1 cellular context compared by ENCODE assay signal in the genomic region with DNA sequence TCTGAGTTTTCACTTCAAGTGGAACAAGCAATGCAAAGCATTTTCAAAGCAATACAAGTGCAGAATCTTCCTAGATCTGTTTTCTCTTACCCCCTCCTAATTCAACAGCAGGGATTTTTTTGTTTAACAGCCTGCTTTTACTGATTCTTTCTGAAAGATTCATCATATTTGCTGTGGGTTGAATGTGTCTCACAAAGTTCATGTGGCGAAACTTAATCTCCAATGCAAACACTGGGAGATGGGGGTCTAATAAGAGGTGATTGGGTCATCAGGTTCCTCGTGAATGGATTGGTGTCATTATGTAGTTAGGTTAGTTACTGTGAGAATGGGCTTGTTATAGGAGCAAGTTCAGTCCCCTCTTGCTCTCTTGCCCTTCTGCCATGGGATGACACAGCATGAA.
TF ChIP-seq lines count a peak whose summit lies in the region.

No MANE protein-coding gene starts in this region.

TF ChIP-seq in HepG2, 621 proteins besides CTCF, POLR2A, EP300 and RAD21 (continued from another document and continues in another):
- TF ChIP-seq ARID5B (CRISPR knock-in tag; IDR thresholded peaks at IDR 0.05) (peak; percentile 39; the same call in 1 of the 2 replicates), KLF15 (CRISPR knock-in tag; IDR thresholded peaks at IDR 0.05; ENCODE audit: borderline replicate concordance) (no peak), SP4 (CRISPR knock-in tag; IDR thresholded peaks at IDR 0.05) (no peak), ZFP91 (CRISPR knock-in tag; IDR thresholded peaks at IDR 0.05; ENCODE audit: borderline replicate concordance) (no peak), EZH2 (conservative IDR thresholded peaks at IDR 0.05; ENCODE audit: low read depth, low read length) (no peak), FOXO1 (CRISPR knock-in tag; IDR thresholded peaks at IDR 0.05) (0 out of 2 replicates have a peak, but pooled peaks have one; percentile 16), ARID4A (CRISPR knock-in tag; IDR thresholded peaks at IDR 0.05; ENCODE audit: borderline replicate concordance) (no peak), CCAR2 (optimal IDR thresholded peaks at IDR 0.05; ENCODE audit: low read depth, low read length) (no peak), FLYWCH1 (CRISPR knock-in tag; IDR thresholded peaks at IDR 0.05) (no peak), ZNF335 (CRISPR knock-in tag; IDR thresholded peaks at IDR 0.05) (no peak), TEAD3 (CRISPR knock-in tag; optimal IDR thresholded peaks at IDR 0.05; ENCODE audit: borderline replicate concordance) (no peak), TEF (CRISPR knock-in tag; IDR thresholded peaks at IDR 0.05) (no peak), FOXP1 (IDR thresholded peaks at IDR 0.05) (no peak), FOXP1 (CRISPR knock-in tag; IDR thresholded peaks at IDR 0.05) (peak; percentile 56; the same call in 1 of the 2 replicates), SYNCRIP (IDR thresholded peaks at IDR 0.05; ENCODE audit: insufficient read depth, low read depth, low read length) (no peak), ZMYM3 (CRISPR knock-in tag; IDR thresholded peaks at IDR 0.05) (no peak), PITX1 (CRISPR knock-in tag; IDR thresholded peaks at IDR 0.05) (peak; percentile 43; the same call in 1 of the 2 replicates), FOXA3 (CRISPR knock-in tag; IDR thresholded peaks at IDR 0.05) (peak; percentile 58; the same call in 1 of the 2 replicates)
- TF ChIP-seq, protein P1, sequence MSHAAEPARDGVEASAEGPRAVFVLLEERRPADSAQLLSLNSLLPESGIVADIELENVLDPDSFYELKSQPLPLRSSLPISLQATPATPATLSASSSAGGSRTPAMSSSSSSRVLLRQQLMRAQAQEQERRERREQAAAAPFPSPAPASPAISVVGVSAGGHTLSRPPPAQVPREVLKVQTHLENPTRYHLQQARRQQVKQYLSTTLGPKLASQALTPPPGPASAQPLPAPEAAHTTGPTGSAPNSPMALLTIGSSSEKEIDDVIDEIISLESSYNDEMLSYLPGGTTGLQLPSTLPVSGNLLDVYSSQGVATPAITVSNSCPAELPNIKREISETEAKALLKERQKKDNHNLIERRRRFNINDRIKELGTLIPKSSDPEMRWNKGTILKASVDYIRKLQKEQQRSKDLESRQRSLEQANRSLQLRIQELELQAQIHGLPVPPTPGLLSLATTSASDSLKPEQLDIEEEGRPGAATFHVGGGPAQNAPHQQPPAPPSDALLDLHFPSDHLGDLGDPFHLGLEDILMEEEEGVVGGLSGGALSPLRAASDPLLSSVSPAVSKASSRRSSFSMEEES (CRISPR knock-in tag; IDR thresholded peaks at IDR 0.05): no peak
- TF ChIP-seq, protein P2, sequence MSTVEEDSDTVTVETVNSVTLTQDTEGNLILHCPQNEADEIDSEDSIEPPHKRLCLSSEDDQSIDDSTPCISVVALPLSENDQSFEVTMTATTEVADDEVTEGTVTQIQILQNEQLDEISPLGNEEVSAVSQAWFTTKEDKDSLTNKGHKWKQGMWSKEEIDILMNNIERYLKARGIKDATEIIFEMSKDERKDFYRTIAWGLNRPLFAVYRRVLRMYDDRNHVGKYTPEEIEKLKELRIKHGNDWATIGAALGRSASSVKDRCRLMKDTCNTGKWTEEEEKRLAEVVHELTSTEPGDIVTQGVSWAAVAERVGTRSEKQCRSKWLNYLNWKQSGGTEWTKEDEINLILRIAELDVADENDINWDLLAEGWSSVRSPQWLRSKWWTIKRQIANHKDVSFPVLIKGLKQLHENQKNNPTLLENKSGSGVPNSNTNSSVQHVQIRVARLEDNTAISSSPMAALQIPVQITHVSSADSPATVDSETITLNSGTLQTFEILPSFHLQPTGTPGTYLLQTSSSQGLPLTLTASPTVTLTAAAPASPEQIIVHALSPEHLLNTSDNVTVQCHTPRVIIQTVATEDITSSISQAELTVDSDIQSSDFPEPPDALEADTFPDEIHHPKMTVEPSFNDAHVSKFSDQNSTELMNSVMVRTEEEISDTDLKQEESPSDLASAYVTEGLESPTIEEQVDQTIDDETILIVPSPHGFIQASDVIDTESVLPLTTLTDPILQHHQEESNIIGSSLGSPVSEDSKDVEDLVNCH (CRISPR knock-in tag; IDR thresholded peaks at IDR 0.05): no peak
- TF ChIP-seq, protein P3, sequence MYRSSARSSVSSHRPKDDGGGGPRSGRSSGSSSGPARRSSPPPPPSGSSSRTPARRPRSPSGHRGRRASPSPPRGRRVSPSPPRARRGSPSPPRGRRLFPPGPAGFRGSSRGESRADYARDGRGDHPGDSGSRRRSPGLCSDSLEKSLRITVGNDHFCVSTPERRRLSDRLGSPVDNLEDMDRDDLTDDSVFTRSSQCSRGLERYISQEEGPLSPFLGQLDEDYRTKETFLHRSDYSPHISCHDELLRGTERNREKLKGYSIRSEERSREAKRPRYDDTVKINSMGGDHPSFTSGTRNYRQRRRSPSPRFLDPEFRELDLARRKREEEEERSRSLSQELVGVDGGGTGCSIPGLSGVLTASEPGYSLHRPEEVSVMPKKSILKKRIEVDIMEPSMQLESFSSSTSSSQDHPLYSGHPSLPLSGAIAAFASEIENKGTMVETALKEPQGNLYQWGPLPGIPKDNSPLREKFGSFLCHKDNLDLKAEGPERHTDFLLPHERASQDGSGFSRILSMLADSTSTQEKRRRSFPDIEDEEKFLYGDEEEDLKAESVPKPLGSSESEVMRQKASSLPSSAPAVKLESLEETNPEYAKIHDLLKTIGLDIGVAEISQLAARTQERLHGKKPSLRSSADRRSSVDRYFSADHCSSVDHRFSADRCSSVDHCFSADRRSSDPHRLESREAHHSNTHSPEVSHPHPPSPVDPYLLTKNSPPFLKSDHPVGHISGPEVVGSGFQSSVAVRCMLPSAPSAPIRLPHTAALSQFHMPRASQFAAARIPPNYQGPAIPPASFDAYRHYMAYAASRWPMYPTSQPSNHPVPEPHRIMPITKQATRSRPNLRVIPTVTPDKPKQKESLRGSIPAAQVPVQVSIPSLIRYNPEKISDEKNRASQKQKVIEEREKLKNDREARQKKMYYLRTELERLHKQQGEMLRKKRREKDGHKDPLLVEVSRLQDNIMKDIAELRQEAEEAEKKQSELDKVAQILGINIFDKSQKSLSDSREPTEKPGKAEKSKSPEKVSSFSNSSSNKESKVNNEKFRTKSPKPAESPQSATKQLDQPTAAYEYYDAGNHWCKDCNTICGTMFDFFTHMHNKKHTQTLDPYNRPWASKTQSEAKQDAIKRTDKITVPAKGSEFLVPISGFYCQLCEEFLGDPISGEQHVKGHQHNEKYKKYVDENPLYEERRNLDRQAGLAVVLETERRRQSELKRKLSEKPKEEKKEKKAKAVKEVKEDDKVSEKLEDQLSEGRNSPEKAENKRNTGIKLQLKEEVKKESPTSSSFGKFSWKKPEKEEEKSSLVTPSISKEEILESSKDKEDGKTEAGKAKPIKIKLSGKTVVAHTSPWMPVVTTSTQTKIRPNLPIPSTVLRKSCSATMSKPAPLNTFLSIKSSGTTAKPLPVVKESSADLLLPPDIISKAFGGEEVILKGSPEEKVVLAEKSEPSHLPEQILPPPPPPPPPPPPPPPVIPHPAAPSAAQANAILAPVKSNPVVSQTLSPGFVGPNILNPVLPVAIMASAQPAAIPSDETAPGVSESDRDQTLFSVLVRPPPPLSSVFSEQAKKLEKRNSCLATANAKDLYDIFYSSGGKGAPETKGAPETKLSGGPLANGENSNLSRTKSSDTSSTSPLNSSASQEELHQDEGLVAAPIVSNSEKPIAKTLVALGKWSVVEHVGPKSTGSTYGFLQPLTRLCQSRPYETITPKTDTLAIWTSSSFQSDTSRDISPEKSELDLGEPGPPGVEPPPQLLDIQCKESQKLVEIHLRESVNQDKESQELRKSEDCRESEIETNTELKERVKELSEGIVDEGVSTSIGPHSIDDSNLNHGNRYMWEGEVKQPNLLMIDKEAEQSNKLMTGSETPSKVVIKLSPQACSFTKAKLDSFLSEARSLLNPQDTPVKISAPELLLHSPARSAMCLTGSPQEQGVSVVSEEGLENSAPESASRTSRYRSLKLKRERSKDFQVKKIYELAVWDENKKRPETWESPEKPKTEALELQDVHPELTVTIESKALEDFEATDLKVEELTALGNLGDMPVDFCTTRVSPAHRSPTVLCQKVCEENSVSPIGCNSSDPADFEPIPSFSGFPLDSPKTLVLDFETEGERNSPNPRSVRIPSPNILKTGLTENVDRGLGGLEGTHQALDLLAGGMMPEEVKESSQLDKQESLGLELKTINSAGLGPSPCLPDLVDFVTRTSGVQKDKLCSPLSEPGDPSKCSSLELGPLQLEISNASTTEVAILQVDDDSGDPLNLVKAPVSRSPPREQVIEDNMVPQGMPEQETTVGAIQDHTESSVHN (CRISPR knock-in tag; IDR thresholded peaks at IDR 0.05): no peak
- TF ChIP-seq, protein P4, sequence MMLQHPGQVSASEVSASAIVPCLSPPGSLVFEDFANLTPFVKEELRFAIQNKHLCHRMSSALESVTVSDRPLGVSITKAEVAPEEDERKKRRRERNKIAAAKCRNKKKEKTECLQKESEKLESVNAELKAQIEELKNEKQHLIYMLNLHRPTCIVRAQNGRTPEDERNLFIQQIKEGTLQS (CRISPR knock-in tag; IDR thresholded peaks at IDR 0.05): 0 out of 2 replicates have a peak, but pooled peaks have one; percentile 23
- TF ChIP-seq, protein P5, sequence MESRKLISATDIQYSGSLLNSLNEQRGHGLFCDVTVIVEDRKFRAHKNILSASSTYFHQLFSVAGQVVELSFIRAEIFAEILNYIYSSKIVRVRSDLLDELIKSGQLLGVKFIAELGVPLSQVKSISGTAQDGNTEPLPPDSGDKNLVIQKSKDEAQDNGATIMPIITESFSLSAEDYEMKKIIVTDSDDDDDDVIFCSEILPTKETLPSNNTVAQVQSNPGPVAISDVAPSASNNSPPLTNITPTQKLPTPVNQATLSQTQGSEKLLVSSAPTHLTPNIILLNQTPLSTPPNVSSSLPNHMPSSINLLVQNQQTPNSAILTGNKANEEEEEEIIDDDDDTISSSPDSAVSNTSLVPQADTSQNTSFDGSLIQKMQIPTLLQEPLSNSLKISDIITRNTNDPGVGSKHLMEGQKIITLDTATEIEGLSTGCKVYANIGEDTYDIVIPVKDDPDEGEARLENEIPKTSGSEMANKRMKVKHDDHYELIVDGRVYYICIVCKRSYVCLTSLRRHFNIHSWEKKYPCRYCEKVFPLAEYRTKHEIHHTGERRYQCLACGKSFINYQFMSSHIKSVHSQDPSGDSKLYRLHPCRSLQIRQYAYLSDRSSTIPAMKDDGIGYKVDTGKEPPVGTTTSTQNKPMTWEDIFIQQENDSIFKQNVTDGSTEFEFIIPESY (CRISPR knock-in tag; IDR thresholded peaks at IDR 0.05): no peak
